10 cellular contexts compared by ENCODE assay signal in genomic region chr5:72355706-72356299, GRCh38. TPM values are rescaled to one million over a fixed set of nuclear protein-coding genes. Genes with fewer than 3 reads are reported as not detected.
DNase-seq lines count a peak whose midpoint lies in the region; ATAC-seq and TF ChIP-seq lines count a peak whose summit lies in the region.
"Had no signal": no experiment of that assay in that cellular context is flagged by ENCODE, and none has a peak within 500 bp of the region (broad histone marks: within the 10 kb centered on the region; RNA-seq: fewer than 3 reads in every experiment).

No MANE protein-coding gene starts in this region.

- no peaks in the 10 kb centered on the region for H3K9me3 ChIP-seq in testis

- no peaks in the 10 kb centered on the region for H3K9me3 Mint-ChIP-seq in activated naive CD4-positive, alpha-beta T cell treated with anti-CD3 and anti-CD28 coated beads, Interleukin-2, amount 50 U/mL, for 24 hours
- H3K9me3 Mint-ChIP-seq: activated B cell treated with CpG ODN at 0.5 μM for 24 hours had no signal

- DNase-seq in activated naive CD4-positive, alpha-beta T cell (lab: John Stamatoyannopoulos, UW) = no peak
- DNase-seq in left ventricle myocardium superior (peak; percentile 38), testis (peak; percentile 47)
- DNase-seq: activated B cell treated with CpG ODN at 0.5 μM for 24 hours had no signal

- no peak overlapping the region for H3K27ac ChIP-seq in VCaP
- H3K27ac ChIP-seq in testis = no peak overlapping the region
- H3K27ac ChIP-seq: skin epidermis had no signal

- H3K27ac Mint-ChIP-seq in activated naive CD4-positive, alpha-beta T cell treated with anti-CD3 and anti-CD28 coated beads, Interleukin-2, amount 50 U/mL, for 24 hours = peak overlapping the region; percentile 38
- H3K27ac Mint-ChIP-seq: activated B cell treated with CpG ODN at 0.5 μM for 24 hours had no signal

- WGBS in testis, 2 donors = 80 to 83% methylated on average over 5 of the region's 5 CpGs

- no peaks in the 10 kb centered on the region for H3K36me3 ChIP-seq in testis (ENCODE audit: low read depth, missing control alignments)

- peak; percentile 83 for ATAC-seq in left ventricle myocardium superior
- no peak for ATAC-seq in HG02973 (IDR thresholded peaks at IDR 0.05; ENCODE audit: unreplicated experiment)
- ATAC-seq in GM19328 (IDR thresholded peaks at IDR 0.05; ENCODE audit: unreplicated experiment) = no peak
- ATAC-seq in HG03439 (IDR thresholded peaks at IDR 0.05; ENCODE audit: unreplicated experiment) = no peak

- H3K36me3 Mint-ChIP-seq in activated naive CD4-positive, alpha-beta T cell treated with anti-CD3 and anti-CD28 coated beads, Interleukin-2, amount 50 U/mL, for 24 hours = peaks cover 30% of the 10 kb centered on the region

- no peaks in the 10 kb centered on the region for H3K27me3 ChIP-seq in testis

- TF ChIP-seq CTCF in VCaP (conservative IDR thresholded peaks at IDR 0.05) (peak; percentile 53), testis (IDR thresholded peaks at IDR 0.05) (peak in 1 of 3 experiments; percentile 33)

- intact Hi-C loops in left ventricle myocardium superior (cut with micrococcal nuclease) (no loop called here), testis (cut with DNase I; ENCODE audit: low total_unique reads) (no loop called here)

- H3K4me1 Mint-ChIP-seq in activated naive CD4-positive, alpha-beta T cell treated with anti-CD3 and anti-CD28 coated beads, Interleukin-2, amount 50 U/mL, for 24 hours = no peaks in the 10 kb centered on the region
- H3K4me1 Mint-ChIP-seq: activated B cell treated with CpG ODN at 0.5 μM for 24 hours had no signal

- H3K4me3 Mint-ChIP-seq in activated naive CD4-positive, alpha-beta T cell treated with anti-CD3 and anti-CD28 coated beads, Interleukin-2, amount 50 U/mL, for 24 hours = no peak overlapping the region
- H3K4me3 Mint-ChIP-seq: activated B cell treated with CpG ODN at 0.5 μM for 24 hours had no signal

- no peaks in the 10 kb centered on the region for H3K27me3 Mint-ChIP-seq in activated naive CD4-positive, alpha-beta T cell treated with anti-CD3 and anti-CD28 coated beads, Interleukin-2, amount 50 U/mL, for 24 hours
- H3K27me3 Mint-ChIP-seq: activated B cell treated with CpG ODN at 0.5 μM for 24 hours had no signal

- no peaks in the 10 kb centered on the region for H3K4me1 ChIP-seq in testis

- TF ChIP-seq POLR2A in testis (IDR thresholded peaks at IDR 0.05) = no peak

- H3K4me3 ChIP-seq in testis = no peak overlapping the region
- H3K4me3 ChIP-seq: skin epidermis had no signal

RNA-seq across cellular contexts. Expression of gene PTCD2, which starts 35.6 kb away (rescaled TPM):
- total RNA-seq in left ventricle myocardium superior = 17.7 TPM
- total RNA-seq in testis = 1 to 10 TPM; 8.2 to 9.0 TPM
- polyA plus RNA-seq in testis (ENCODE audit: insufficient read depth, low read depth, low replicate concordance) = 4.9 TPM

RNA-seq across cellular contexts. Expression of gene MRPS27, which starts 35.8 kb away (rescaled TPM):
- 80.1 TPM for total RNA-seq in left ventricle myocardium superior
- 10 to 100 TPM; 41.6 to 42.6 TPM for total RNA-seq in testis
- 35.7 TPM for polyA plus RNA-seq in testis (ENCODE audit: insufficient read depth, low read depth, low replicate concordance)

Comparison
In these comparisons a context has a peak if more than half of its experiments do, and no peak if none do; other contexts are left out.
1. DNase-seq: peak in left ventricle myocardium superior (single experiment) and testis (single experiment); none in activated naive CD4-positive, alpha-beta T cell (0 of 4).